In genomic region chr7:149238051-149238450, GRCh38 we compare ENCODE assay signal across 16 cellular contexts. TPM values are rescaled to one million over a fixed set of nuclear protein-coding genes. Genes with fewer than 3 reads are reported as not detected.
DNase-seq lines count a peak whose midpoint lies in the region; TF ChIP-seq lines count a peak whose summit lies in the region.
"Had no signal": no experiment of that assay in that cellular context is flagged by ENCODE, and none has a peak within 500 bp of the region (broad histone marks: within the 10 kb centered on the region; RNA-seq: fewer than 3 reads in every experiment).

No MANE protein-coding gene starts in this region.

- no peaks in the 10 kb centered on the region for H3K27me3 ChIP-seq in mammary epithelial cell (ENCODE audit: insufficient read depth, low read length)
- H3K27me3 ChIP-seq: gastroesophageal sphincter had no signal

- dilution Hi-C loops in mammary epithelial cell (cut with HindIII; ENCODE audit: low sequenced_read_pairs): no loop called here

- peak overlapping the region; percentile 0 for H3K27ac Mint-ChIP-seq in activated CD4-positive, alpha-beta T cell treated with anti-CD3 and anti-CD28 coated beads, Interleukin-2, amount 10 ng/mL, durations not matched to agents 24 days and 14 days
- H3K27ac Mint-ChIP-seq in neural crest cell (ENCODE audit: unreplicated experiment): no peak overlapping the region

- no peak overlapping the region for H3K4me3 ChIP-seq in LNCaP clone FGC (ENCODE audit: low read depth, low read length)
- no peak overlapping the region for H3K4me3 ChIP-seq in mammary epithelial cell (replicated peaks in 1 of 3; ENCODE audit: insufficient read depth in 1 of 3, low read depth in 2 of 3, low read length in 3 of 3)
- H3K4me3 ChIP-seq: gastroesophageal sphincter had no signal

- H3K4me2 ChIP-seq in mammary epithelial cell (ENCODE audit: insufficient read depth, low read depth, low read length): no peak overlapping the region

- peak overlapping the region; percentile 54 for H3K27ac ChIP-seq in mammary epithelial cell (ENCODE audit: insufficient read depth, low read depth, low read length)
- H3K27ac ChIP-seq: gastroesophageal sphincter, thoracic aorta had no signal

- intact Hi-C loops in activated CD4-positive, alpha-beta T cell treated with anti-CD3 and anti-CD28 coated beads, Interleukin-2, amount 10 ng/mL, durations not matched to agents 24 days and 14 days (cut with micrococcal nuclease): loop anchor here (2.0 kb wide), 1 partner anchor 29 kb away; no protein-coding TSS in a partner anchor
- intact Hi-C loops in mammary epithelial cell (cut with micrococcal nuclease): no loop called here

- in situ Hi-C loops in mammary epithelial cell (cut with MboI; ENCODE audit: low sequenced_read_pairs in 2 of 2): no loop called here

- H3K79me2 ChIP-seq in mammary epithelial cell (ENCODE audit: insufficient read depth, low read length): peaks cover 35% of the 10 kb centered on the region

- H3K9ac ChIP-seq in mammary epithelial cell (ENCODE audit: insufficient read depth, low read length): no peak overlapping the region

- peaks cover 16% of the 10 kb centered on the region for H3K36me3 Mint-ChIP-seq in activated CD4-positive, alpha-beta T cell treated with anti-CD3 and anti-CD28 coated beads, Interleukin-2, amount 10 ng/mL, durations not matched to agents 24 days and 14 days (ENCODE audit: low read depth)
- H3K36me3 Mint-ChIP-seq in neural crest cell (ENCODE audit: low read depth): peaks cover 8% of the 10 kb centered on the region

- WGBS in mammary epithelial cell (ENCODE audit: low coverage, missing lambda C conversion rate): 41% methylated on average over 3 of the region's 3 CpGs

- peaks cover 3% of the 10 kb centered on the region for H3K27me3 Mint-ChIP-seq in activated CD4-positive, alpha-beta T cell treated with anti-CD3 and anti-CD28 coated beads, Interleukin-2, amount 10 ng/mL, durations not matched to agents 24 days and 14 days
- peaks cover 34% of the 10 kb centered on the region for H3K27me3 Mint-ChIP-seq in neural crest cell (ENCODE audit: low read depth)

- no peaks in the 10 kb centered on the region for H3K9me3 Mint-ChIP-seq in activated CD4-positive, alpha-beta T cell treated with anti-CD3 and anti-CD28 coated beads, Interleukin-2, amount 10 ng/mL, durations not matched to agents 24 days and 14 days
- H3K9me3 Mint-ChIP-seq in neural crest cell: peaks cover 2% of the 10 kb centered on the region

- DNase-seq in activated CD4-positive, alpha-beta T cell treated with anti-CD3 and anti-CD28 coated beads, Interleukin-2, amount 10 ng/mL, durations not matched to agents 24 days and 14 days: no peak
- no peak for DNase-seq in activated CD4-positive, alpha-beta T cell treated with anti-CD3 and anti-CD28 coated beads for 1 hour
- DNase-seq in LNCaP clone FGC (ENCODE audit: low read depth) (peak; percentile 80), mammary epithelial cell (peak; percentile 65), neural crest cell (ENCODE audit: low read depth, low spot score) (no peak), NCI-H774 (lab: John Stamatoyannopoulos, UW) (no peak), NCI-H146 treated with DMSO at 0.1 percent for 48 hours (lab: John Stamatoyannopoulos, UW; ENCODE audit: unreplicated experiment) (no peak)
- DNase-seq in effector CD4-positive, alpha-beta T cell: no peak
- DNase-seq: activated gamma-delta T cell, cortex of kidney, GDM1, NCI-H1930, posterior cingulate gyrus, T-helper 9 cell had no signal

- CTCF ChIA-PET in mammary epithelial cell (lab: Charles Lee; ENCODE audit: low non-redundant PET): no interaction called here

- H3K4me1 Mint-ChIP-seq in activated CD4-positive, alpha-beta T cell treated with anti-CD3 and anti-CD28 coated beads, Interleukin-2, amount 10 ng/mL, durations not matched to agents 24 days and 14 days: peaks cover 24% of the 10 kb centered on the region
- peaks cover 11% of the 10 kb centered on the region for H3K4me1 Mint-ChIP-seq in neural crest cell

- BruUV-seq in mammary epithelial cell (replicated peaks; lab: Mats Ljungman, UMichigan): no TSS peak

- H3K9me3 ChIP-seq in mammary epithelial cell (replicated peaks; ENCODE audit: insufficient read depth, low read length): no peaks in the 10 kb centered on the region
- H3K9me3 ChIP-seq: gastroesophageal sphincter, thoracic aorta had no signal

- peaks cover 33% of the 10 kb centered on the region for H3K4me1 ChIP-seq in mammary epithelial cell (ENCODE audit: insufficient read depth, low read length)

- H3K4me3 Mint-ChIP-seq in activated CD4-positive, alpha-beta T cell treated with anti-CD3 and anti-CD28 coated beads, Interleukin-2, amount 10 ng/mL, durations not matched to agents 24 days and 14 days: peak overlapping the region; percentile 9
- H3K4me3 Mint-ChIP-seq in neural crest cell: peak overlapping the region; percentile 58

- H3K36me3 ChIP-seq in mammary epithelial cell (ENCODE audit: insufficient read depth, low read length): no peaks in the 10 kb centered on the region
- H3K36me3 ChIP-seq: gastroesophageal sphincter, thoracic aorta had no signal

- TF ChIP-seq CTCF in LNCaP clone FGC (IDR thresholded peaks at IDR 0.05; ENCODE audit: control insufficient read depth, extremely low read depth, insufficient read depth): no peak
- no peak for TF ChIP-seq CTCF in mammary epithelial cell (conservative IDR thresholded peaks at IDR 0.05 in 1 of 2, IDR thresholded peaks at IDR 0.05 in 1 of 2; ENCODE audit: extremely low read depth in 1 of 2, insufficient read depth in 1 of 2, low read depth in 1 of 2, low read length in 2 of 2)
- TF ChIP-seq CTCF in neural crest cell (conservative IDR thresholded peaks at IDR 0.05): no peak

- peak overlapping the region; percentile 6 for H2AFZ ChIP-seq in mammary epithelial cell (ENCODE audit: low read depth, low read length)

- no peaks in the 10 kb centered on the region for H4K20me1 ChIP-seq in mammary epithelial cell (ENCODE audit: insufficient read depth, low read length)

RNA-seq across cellular contexts. Expression of gene ZNF212, which starts 1.4 kb away (rescaled TPM):
- total RNA-seq in activated CD4-positive, alpha-beta T cell treated with anti-CD3 and anti-CD28 coated beads, Interleukin-2, amount 10 ng/mL, durations not matched to agents 24 days and 14 days: 18.0 and 18.7 TPM in 2 replicates
- 10 to 100 TPM in 1 of 2 donors, 1 to 10 TPM in 1; 9.2 to 11.1 TPM for total RNA-seq in mammary epithelial cell
- polyA plus RNA-seq in mammary epithelial cell: 5.4 TPM
- polyA minus RNA-seq in mammary epithelial cell: 14.1 TPM
- total RNA-seq in neural crest cell: 15.8 and 15.9 TPM in 2 replicates

RNA-seq across cellular contexts. Expression of gene ZNF783, which starts 23.9 kb away (rescaled TPM):
- 27.2 and 27.4 TPM in 2 replicates for total RNA-seq in activated CD4-positive, alpha-beta T cell treated with anti-CD3 and anti-CD28 coated beads, Interleukin-2, amount 10 ng/mL, durations not matched to agents 24 days and 14 days
- total RNA-seq in mammary epithelial cell (10 to 100 TPM; 11.7 to 14.5 TPM), neural crest cell (15.3 and 18.0 TPM in 2 replicates)
- polyA plus RNA-seq in mammary epithelial cell: 4.2 TPM
- 8.5 TPM for polyA minus RNA-seq in mammary epithelial cell

RNA-seq across cellular contexts. Expression of gene ZNF282, which starts 42.7 kb away (rescaled TPM):
- 44.7 and 49.9 TPM in 2 replicates for total RNA-seq in activated CD4-positive, alpha-beta T cell treated with anti-CD3 and anti-CD28 coated beads, Interleukin-2, amount 10 ng/mL, durations not matched to agents 24 days and 14 days
- total RNA-seq in mammary epithelial cell (10 to 100 TPM; 38.0 to 44.9 TPM), neural crest cell (31.8 TPM in 2 replicates)
- 13.9 TPM for polyA plus RNA-seq in mammary epithelial cell
- 23.8 TPM for polyA minus RNA-seq in mammary epithelial cell

Comparison
In these comparisons a context has a peak if more than half of its experiments do, and no peak if none do; other contexts are left out.
1. DNase-seq: peak in LNCaP clone FGC (single experiment) and mammary epithelial cell (single experiment); none in activated CD4-positive, alpha-beta T cell treated with anti-CD3 and anti-CD28 coated beads, Interleukin-2, amount 10 ng/mL, durations not matched to agents 24 days and 14 days (single experiment), activated CD4-positive, alpha-beta T cell treated with anti-CD3 and anti-CD28 coated beads for 1 hour (single experiment), neural crest cell (single experiment), NCI-H774 (single experiment), effector CD4-positive, alpha-beta T cell (single experiment) and NCI-H146 treated with DMSO at 0.1 percent for 48 hours (single experiment).